In genomic region chr12:623172-623864, GRCh38 we compare ENCODE assay signal across 1 cellular context.
A peak's percentile ranks its signal among the peaks of the same experiment; 100 is the strongest.
TF ChIP-seq lines count a peak whose summit lies in the region.

No MANE protein-coding gene starts in this region.

TF ChIP-seq in HepG2, 621 proteins besides CTCF, POLR2A, EP300 and RAD21 (continued from another document):
- TF ChIP-seq HMG20B (CRISPR knock-in tag; conservative IDR thresholded peaks at IDR 0.05) (no peak), DPF2 (CRISPR knock-in tag; IDR thresholded peaks at IDR 0.05; ENCODE audit: borderline replicate concordance, low read depth) (no peak), SMARCE1 (IDR thresholded peaks at IDR 0.05; ENCODE audit: borderline replicate concordance) (no peak), ZNF232 (CRISPR knock-in tag; IDR thresholded peaks at IDR 0.05; ENCODE audit: borderline replicate concordance) (no peak), TCF12 (IDR thresholded peaks at IDR 0.05) (no peak), TCF12 (CRISPR knock-in tag; IDR thresholded peaks at IDR 0.05) (no peak), ZNF546 (CRISPR knock-in tag; conservative IDR thresholded peaks at IDR 0.05) (no peak), MLX (CRISPR knock-in tag; IDR thresholded peaks at IDR 0.05) (no peak), ZNF746 (CRISPR knock-in tag; IDR thresholded peaks at IDR 0.05) (no peak), LCORL (IDR thresholded peaks at IDR 0.05) (no peak), LCORL (CRISPR knock-in tag; IDR thresholded peaks at IDR 0.05) (peak; percentile 12; the same call in 1 of the 2 replicates), ZKSCAN5 (CRISPR knock-in tag; IDR thresholded peaks at IDR 0.05) (no peak), JUN (CRISPR knock-in tag; IDR thresholded peaks at IDR 0.05) (no peak), ZNF776 (CRISPR knock-in tag; IDR thresholded peaks at IDR 0.05) (no peak), SCMH1 (CRISPR knock-in tag; IDR thresholded peaks at IDR 0.05; ENCODE audit: borderline replicate concordance) (no peak), CEBPB (IDR thresholded peaks at IDR 0.05; ENCODE audit: borderline replicate concordance, low read depth, low read length) (peak; percentile 67; the same call in 1 of the 2 replicates), SRSF9 (IDR thresholded peaks at IDR 0.05; ENCODE audit: borderline replicate concordance, insufficient read depth, low read depth, low read length, poor library complexity, severe bottlenecking) (no peak), ZNF326 (CRISPR knock-in tag; IDR thresholded peaks at IDR 0.05; ENCODE audit: borderline replicate concordance) (no peak), HDAC6 (IDR thresholded peaks at IDR 0.05; ENCODE audit: low read depth, low read length) (no peak), ZNF569 (CRISPR knock-in tag; IDR thresholded peaks at IDR 0.05; ENCODE audit: borderline replicate concordance) (no peak), ZMYM2 (CRISPR knock-in tag; IDR thresholded peaks at IDR 0.05) (0 out of 2 replicates have a peak, but pooled peaks have one; percentile 51), ZNF276 (CRISPR knock-in tag; IDR thresholded peaks at IDR 0.05; ENCODE audit: low read depth) (0 out of 2 replicates have a peak, but pooled peaks have one; percentile 35), SALL1 (CRISPR knock-in tag; IDR thresholded peaks at IDR 0.05) (no peak; the same call in 1 of the 2 replicates), ZNF501 (CRISPR knock-in tag; IDR thresholded peaks at IDR 0.05) (0 out of 2 replicates have a peak, but pooled peaks have one; percentile 16), PPARG (CRISPR knock-in tag; conservative IDR thresholded peaks at IDR 0.05) (no peak), SALL2 (CRISPR knock-in tag; IDR thresholded peaks at IDR 0.05) (no peak), ZNF747 (CRISPR knock-in tag; IDR thresholded peaks at IDR 0.05; ENCODE audit: borderline replicate concordance) (no peak), HOMEZ (CRISPR knock-in tag; IDR thresholded peaks at IDR 0.05; ENCODE audit: low read depth) (no peak), GATAD1 (CRISPR knock-in tag; IDR thresholded peaks at IDR 0.05) (no peak), CEBPG (CRISPR knock-in tag; IDR thresholded peaks at IDR 0.05) (peak; percentile 48), PLRG1 (conservative IDR thresholded peaks at IDR 0.05) (no peak), GFI1 (CRISPR knock-in tag; IDR thresholded peaks at IDR 0.05; ENCODE audit: borderline replicate concordance) (no peak), PHB2 (IDR thresholded peaks at IDR 0.05; ENCODE audit: partially characterized antibody) (no peak), TP53 (CRISPR knock-in tag; conservative IDR thresholded peaks at IDR 0.05) (no peak), ZNF350 (CRISPR knock-in tag; IDR thresholded peaks at IDR 0.05; ENCODE audit: borderline replicate concordance, low read depth) (0 out of 2 replicates have a peak, but pooled peaks have one; percentile 50), ZBTB1 (CRISPR knock-in tag; IDR thresholded peaks at IDR 0.05; ENCODE audit: borderline replicate concordance) (no peak), ZNF879 (CRISPR knock-in tag; IDR thresholded peaks at IDR 0.05) (no peak), CBX1 (IDR thresholded peaks at IDR 0.05; ENCODE audit: low read depth) (no peak), NFIC (IDR thresholded peaks at IDR 0.05; ENCODE audit: low read length) (no peak), ZNF558 (CRISPR knock-in tag; IDR thresholded peaks at IDR 0.05; ENCODE audit: borderline replicate concordance) (no peak)
- TF ChIP-seq, protein P1, sequence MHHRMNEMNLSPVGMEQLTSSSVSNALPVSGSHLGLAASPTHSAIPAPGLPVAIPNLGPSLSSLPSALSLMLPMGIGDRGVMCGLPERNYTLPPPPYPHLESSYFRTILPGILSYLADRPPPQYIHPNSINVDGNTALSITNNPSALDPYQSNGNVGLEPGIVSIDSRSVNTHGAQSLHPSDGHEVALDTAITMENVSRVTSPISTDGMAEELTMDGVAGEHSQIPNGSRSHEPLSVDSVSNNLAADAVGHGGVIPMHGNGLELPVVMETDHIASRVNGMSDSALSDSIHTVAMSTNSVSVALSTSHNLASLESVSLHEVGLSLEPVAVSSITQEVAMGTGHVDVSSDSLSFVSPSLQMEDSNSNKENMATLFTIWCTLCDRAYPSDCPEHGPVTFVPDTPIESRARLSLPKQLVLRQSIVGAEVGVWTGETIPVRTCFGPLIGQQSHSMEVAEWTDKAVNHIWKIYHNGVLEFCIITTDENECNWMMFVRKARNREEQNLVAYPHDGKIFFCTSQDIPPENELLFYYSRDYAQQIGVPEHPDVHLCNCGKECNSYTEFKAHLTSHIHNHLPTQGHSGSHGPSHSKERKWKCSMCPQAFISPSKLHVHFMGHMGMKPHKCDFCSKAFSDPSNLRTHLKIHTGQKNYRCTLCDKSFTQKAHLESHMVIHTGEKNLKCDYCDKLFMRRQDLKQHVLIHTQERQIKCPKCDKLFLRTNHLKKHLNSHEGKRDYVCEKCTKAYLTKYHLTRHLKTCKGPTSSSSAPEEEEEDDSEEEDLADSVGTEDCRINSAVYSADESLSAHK (CRISPR knock-in tag; IDR thresholded peaks at IDR 0.05; ENCODE audit: borderline replicate concordance), result no peak
- TF ChIP-seq, protein P2, sequence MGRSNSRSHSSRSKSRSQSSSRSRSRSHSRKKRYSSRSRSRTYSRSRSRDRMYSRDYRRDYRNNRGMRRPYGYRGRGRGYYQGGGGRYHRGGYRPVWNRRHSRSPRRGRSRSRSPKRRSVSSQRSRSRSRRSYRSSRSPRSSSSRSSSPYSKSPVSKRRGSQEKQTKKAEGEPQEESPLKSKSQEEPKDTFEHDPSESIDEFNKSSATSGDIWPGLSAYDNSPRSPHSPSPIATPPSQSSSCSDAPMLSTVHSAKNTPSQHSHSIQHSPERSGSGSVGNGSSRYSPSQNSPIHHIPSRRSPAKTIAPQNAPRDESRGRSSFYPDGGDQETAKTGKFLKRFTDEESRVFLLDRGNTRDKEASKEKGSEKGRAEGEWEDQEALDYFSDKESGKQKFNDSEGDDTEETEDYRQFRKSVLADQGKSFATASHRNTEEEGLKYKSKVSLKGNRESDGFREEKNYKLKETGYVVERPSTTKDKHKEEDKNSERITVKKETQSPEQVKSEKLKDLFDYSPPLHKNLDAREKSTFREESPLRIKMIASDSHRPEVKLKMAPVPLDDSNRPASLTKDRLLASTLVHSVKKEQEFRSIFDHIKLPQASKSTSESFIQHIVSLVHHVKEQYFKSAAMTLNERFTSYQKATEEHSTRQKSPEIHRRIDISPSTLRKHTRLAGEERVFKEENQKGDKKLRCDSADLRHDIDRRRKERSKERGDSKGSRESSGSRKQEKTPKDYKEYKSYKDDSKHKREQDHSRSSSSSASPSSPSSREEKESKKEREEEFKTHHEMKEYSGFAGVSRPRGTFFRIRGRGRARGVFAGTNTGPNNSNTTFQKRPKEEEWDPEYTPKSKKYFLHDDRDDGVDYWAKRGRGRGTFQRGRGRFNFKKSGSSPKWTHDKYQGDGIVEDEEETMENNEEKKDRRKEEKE (IDR thresholded peaks at IDR 0.05), result no peak
- TF ChIP-seq, protein P3, sequence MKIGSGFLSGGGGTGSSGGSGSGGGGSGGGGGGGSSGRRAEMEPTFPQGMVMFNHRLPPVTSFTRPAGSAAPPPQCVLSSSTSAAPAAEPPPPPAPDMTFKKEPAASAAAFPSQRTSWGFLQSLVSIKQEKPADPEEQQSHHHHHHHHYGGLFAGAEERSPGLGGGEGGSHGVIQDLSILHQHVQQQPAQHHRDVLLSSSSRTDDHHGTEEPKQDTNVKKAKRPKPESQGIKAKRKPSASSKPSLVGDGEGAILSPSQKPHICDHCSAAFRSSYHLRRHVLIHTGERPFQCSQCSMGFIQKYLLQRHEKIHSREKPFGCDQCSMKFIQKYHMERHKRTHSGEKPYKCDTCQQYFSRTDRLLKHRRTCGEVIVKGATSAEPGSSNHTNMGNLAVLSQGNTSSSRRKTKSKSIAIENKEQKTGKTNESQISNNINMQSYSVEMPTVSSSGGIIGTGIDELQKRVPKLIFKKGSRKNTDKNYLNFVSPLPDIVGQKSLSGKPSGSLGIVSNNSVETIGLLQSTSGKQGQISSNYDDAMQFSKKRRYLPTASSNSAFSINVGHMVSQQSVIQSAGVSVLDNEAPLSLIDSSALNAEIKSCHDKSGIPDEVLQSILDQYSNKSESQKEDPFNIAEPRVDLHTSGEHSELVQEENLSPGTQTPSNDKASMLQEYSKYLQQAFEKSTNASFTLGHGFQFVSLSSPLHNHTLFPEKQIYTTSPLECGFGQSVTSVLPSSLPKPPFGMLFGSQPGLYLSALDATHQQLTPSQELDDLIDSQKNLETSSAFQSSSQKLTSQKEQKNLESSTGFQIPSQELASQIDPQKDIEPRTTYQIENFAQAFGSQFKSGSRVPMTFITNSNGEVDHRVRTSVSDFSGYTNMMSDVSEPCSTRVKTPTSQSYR (CRISPR knock-in tag; IDR thresholded peaks at IDR 0.05; ENCODE audit: borderline replicate concordance), result no peak
- TF ChIP-seq, protein P4, sequence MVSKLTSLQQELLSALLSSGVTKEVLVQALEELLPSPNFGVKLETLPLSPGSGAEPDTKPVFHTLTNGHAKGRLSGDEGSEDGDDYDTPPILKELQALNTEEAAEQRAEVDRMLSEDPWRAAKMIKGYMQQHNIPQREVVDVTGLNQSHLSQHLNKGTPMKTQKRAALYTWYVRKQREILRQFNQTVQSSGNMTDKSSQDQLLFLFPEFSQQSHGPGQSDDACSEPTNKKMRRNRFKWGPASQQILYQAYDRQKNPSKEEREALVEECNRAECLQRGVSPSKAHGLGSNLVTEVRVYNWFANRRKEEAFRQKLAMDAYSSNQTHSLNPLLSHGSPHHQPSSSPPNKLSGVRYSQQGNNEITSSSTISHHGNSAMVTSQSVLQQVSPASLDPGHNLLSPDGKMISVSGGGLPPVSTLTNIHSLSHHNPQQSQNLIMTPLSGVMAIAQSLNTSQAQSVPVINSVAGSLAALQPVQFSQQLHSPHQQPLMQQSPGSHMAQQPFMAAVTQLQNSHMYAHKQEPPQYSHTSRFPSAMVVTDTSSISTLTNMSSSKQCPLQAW (CRISPR knock-in tag; IDR thresholded peaks at IDR 0.05), result no peak
- TF ChIP-seq, protein P5, sequence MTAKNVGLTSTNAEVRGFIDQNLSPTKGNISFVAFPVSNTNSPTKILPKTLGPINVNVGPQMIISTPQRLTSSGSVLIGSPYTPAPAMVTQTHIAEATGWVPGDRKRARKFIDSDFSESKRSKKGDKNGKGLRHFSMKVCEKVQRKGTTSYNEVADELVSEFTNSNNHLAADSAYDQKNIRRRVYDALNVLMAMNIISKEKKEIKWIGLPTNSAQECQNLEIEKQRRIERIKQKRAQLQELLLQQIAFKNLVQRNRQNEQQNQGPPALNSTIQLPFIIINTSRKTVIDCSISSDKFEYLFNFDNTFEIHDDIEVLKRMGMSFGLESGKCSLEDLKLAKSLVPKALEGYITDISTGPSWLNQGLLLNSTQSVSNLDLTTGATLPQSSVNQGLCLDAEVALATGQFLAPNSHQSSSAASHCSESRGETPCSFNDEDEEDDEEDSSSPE (CRISPR knock-in tag; IDR thresholded peaks at IDR 0.05), result no peak
- TF ChIP-seq, protein P6, sequence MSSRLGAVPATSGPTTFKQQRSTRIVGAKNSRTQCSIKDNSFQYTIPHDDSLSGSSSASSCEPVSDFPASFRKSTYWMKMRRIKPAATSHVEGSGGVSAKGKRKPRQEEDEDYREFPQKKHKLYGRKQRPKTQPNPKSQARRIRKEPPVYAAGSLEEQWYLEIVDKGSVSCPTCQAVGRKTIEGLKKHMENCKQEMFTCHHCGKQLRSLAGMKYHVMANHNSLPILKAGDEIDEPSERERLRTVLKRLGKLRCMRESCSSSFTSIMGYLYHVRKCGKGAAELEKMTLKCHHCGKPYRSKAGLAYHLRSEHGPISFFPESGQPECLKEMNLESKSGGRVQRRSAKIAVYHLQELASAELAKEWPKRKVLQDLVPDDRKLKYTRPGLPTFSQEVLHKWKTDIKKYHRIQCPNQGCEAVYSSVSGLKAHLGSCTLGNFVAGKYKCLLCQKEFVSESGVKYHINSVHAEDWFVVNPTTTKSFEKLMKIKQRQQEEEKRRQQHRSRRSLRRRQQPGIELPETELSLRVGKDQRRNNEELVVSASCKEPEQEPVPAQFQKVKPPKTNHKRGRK (CRISPR knock-in tag; IDR thresholded peaks at IDR 0.05), result no peak
